ENCODE assay signal across 21 cellular contexts in genomic region chr16:59909262-59909661, GRCh38.
A peak's percentile ranks its signal among the peaks of the same experiment; 100 is the strongest.
DNase-seq lines count a peak whose midpoint lies in the region; ATAC-seq and TF ChIP-seq lines count a peak whose summit lies in the region.
"Had no signal": no experiment of that assay in that cellular context is flagged by ENCODE, and none has a peak within 500 bp of the region (broad histone marks: within the 10 kb centered on the region; RNA-seq: fewer than 3 reads in every experiment).

No MANE protein-coding gene starts in this region.

- H4K20me1 ChIP-seq in osteoblast (ENCODE audit: insufficient read depth, low read length) = no peaks in the 10 kb centered on the region

- peaks cover 18% of the 10 kb centered on the region for H3K4me1 ChIP-seq in osteoblast (ENCODE audit: insufficient read depth, low read length)
- H3K4me1 ChIP-seq: BE2C had no signal

- TF ChIP-seq CTCF in osteoblast (IDR thresholded peaks at IDR 0.05; ENCODE audit: extremely low read depth, low read depth, low read length) = no peak

- no peaks in the 10 kb centered on the region for H3K79me2 ChIP-seq in osteoblast (ENCODE audit: insufficient read depth, low read length)

- no peak for ATAC-seq in sciatic nerve
- ATAC-seq in HG02981 (IDR thresholded peaks at IDR 0.05; ENCODE audit: unreplicated experiment) = no peak

- H3K27ac Mint-ChIP-seq in dendritic cell treated with granulocyte-macrophage colony-stimulating factor and Interleukin-4, amounts not matched to agents 40 ng/mL and 50 ng/mL, for 4 days = no peak overlapping the region

- peaks cover 9% of the 10 kb centered on the region for H3K9me3 Mint-ChIP-seq in dendritic cell treated with granulocyte-macrophage colony-stimulating factor and Interleukin-4, amounts not matched to agents 40 ng/mL and 50 ng/mL, for 4 days

- H3K4me3 Mint-ChIP-seq in dendritic cell treated with granulocyte-macrophage colony-stimulating factor and Interleukin-4, amounts not matched to agents 40 ng/mL and 50 ng/mL, for 4 days = peak overlapping the region; percentile 2

- no peak overlapping the region for H3K4me3 ChIP-seq in osteoblast (ENCODE audit: insufficient read depth, low read length)
- H3K4me3 ChIP-seq: MG63 had no signal

- no peaks in the 10 kb centered on the region for H3K27me3 ChIP-seq in osteoblast (ENCODE audit: insufficient read depth, low read length)
- H3K27me3 ChIP-seq: BE2C, MG63 had no signal

- intact Hi-C loops in dendritic cell treated with granulocyte-macrophage colony-stimulating factor and Interleukin-4, amounts not matched to agents 40 ng/mL and 50 ng/mL, for 4 days (cut with micrococcal nuclease) = no loop called here
- intact Hi-C loops in sciatic nerve (cut with DNase I) = no loop called here

- peak overlapping the region; percentile 18 for H3K4me2 ChIP-seq in osteoblast (ENCODE audit: insufficient read depth, low read length)

- DNase-seq in EL (peak; percentile 37), LHCN-M2 (ENCODE audit: low read depth) (peak; percentile 26), osteoblast (ENCODE audit: insufficient read length, low spot score, missing footprints) (no peak), COLO829 (ENCODE audit: low spot score) (no peak), sciatic nerve (ENCODE audit: low spot score) (no peak), DMS114 treated with DMSO at 0.1 percent for 48 hours (lab: John Stamatoyannopoulos, UW; ENCODE audit: unreplicated experiment) (no peak)
- DNase-seq: BE2C, DMS 273 treated with DMSO at 0.1 percent for 48 hours, DND-41, GF-D8, H7, Karpas-422, MG63, NCI-H1417, NCI-H1694 treated with DMSO at 0.1 percent for 48 hours, NCI-H2081 treated with DMSO at 0.1 percent for 48 hours, NCI-H2171 treated with DMSO at 0.1 percent for 48 hours, NCI-H526, SHP77 had no signal

- H3K36me3 Mint-ChIP-seq in dendritic cell treated with granulocyte-macrophage colony-stimulating factor and Interleukin-4, amounts not matched to agents 40 ng/mL and 50 ng/mL, for 4 days (ENCODE audit: low read depth) = no peaks in the 10 kb centered on the region

- peak overlapping the region; percentile 13 for H3K27ac ChIP-seq in osteoblast (ENCODE audit: low read depth, low read length)

- H3K27me3 Mint-ChIP-seq in dendritic cell treated with granulocyte-macrophage colony-stimulating factor and Interleukin-4, amounts not matched to agents 40 ng/mL and 50 ng/mL, for 4 days = no peaks in the 10 kb centered on the region

- H3K9me3 ChIP-seq in osteoblast (ENCODE audit: low read depth, low read length) = no peaks in the 10 kb centered on the region
- H3K9me3 ChIP-seq: BE2C, MG63 had no signal

- no peaks in the 10 kb centered on the region for H3K36me3 ChIP-seq in osteoblast (ENCODE audit: insufficient read depth, low read length)
- H3K36me3 ChIP-seq: BE2C, MG63 had no signal

- no peaks in the 10 kb centered on the region for H3K4me1 Mint-ChIP-seq in dendritic cell treated with granulocyte-macrophage colony-stimulating factor and Interleukin-4, amounts not matched to agents 40 ng/mL and 50 ng/mL, for 4 days (ENCODE audit: low read depth)

- H2AFZ ChIP-seq in osteoblast (ENCODE audit: low read length) = no peak overlapping the region

Comparison
In these comparisons a context has a peak if more than half of its experiments do, and no peak if none do; other contexts are left out.
1. DNase-seq: peak in EL (single experiment) and LHCN-M2 (single experiment); none in osteoblast (single experiment), COLO829 (single experiment), sciatic nerve (single experiment) and DMS114 treated with DMSO at 0.1 percent for 48 hours (single experiment).